Comparison of ENCODE assay signal across 1 cellular context in genomic region chr16:52171481-52171880, GRCh38.
TF ChIP-seq lines count a peak whose summit lies in the region.

No MANE protein-coding gene starts in this region.

TF ChIP-seq in H1, 55 proteins besides CTCF, POLR2A, EP300 and RAD21:
- TF ChIP-seq CHD7 (IDR thresholded peaks at IDR 0.05; ENCODE audit: insufficient replicate concordance, low read length) (no peak), NANOG (IDR thresholded peaks at IDR 0.05; ENCODE audit: insufficient read depth, low read depth, low read length, poor library complexity, severe bottlenecking) (no peak)
